Comparison of ENCODE assay signal across 6 cellular contexts in the genomic region with DNA sequence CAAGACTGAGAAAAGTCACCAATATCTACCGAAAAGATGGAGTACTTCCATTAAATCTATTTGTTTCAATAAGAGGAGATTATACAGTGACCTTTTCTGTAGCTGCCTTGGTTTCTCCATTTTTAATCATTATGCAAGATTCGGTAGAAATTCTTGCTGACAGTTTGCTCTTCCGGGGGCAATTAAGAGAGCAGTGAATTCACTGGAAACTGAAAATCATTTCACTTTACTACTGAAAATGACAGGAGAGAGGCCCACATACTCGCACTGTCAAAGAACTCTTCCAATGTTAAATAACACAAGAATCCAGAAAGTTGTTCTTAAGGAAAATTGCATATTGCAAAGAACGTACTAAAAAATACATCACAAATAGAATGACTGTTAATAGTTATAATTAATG.
"Had no signal": no experiment of that assay in that cellular context is flagged by ENCODE, and none has a peak within 500 bp of the region (broad histone marks: within the 10 kb centered on the region; RNA-seq: fewer than 3 reads in every experiment).

No MANE protein-coding gene starts in this region.

- H3K9ac ChIP-seq: GM23248 had no signal

- DNase-seq: GM23248, GOT3, H9, HCEC 1CT, IMR-90 had no signal

- H2AFZ ChIP-seq: GM23248 had no signal

- H3K27ac ChIP-seq: GM23248 had no signal

- H3K4me3 ChIP-seq: GM23248, K562 had no signal
